In genomic region chr20:37651932-37652331, GRCh38 we compare ENCODE assay signal across 9 cellular contexts. TPM values are rescaled to one million over a fixed set of nuclear protein-coding genes. Genes with fewer than 3 reads are reported as not detected.
DNase-seq lines count a peak whose midpoint lies in the region; ATAC-seq lines count a peak whose summit lies in the region.
"Had no signal": no experiment of that assay in that cellular context is flagged by ENCODE, and none has a peak within 500 bp of the region (broad histone marks: within the 10 kb centered on the region; RNA-seq: fewer than 3 reads in every experiment).

No MANE protein-coding gene starts in this region.

- DNase-seq in NCI-H82 (lab: John Stamatoyannopoulos, UW) (peak; percentile 59), NCI-H82 treated with DMSO at 0.1 percent for 48 hours (lab: John Stamatoyannopoulos, UW; ENCODE audit: unreplicated experiment) (no peak), NCI-H1092 treated with DMSO at 0.1 percent for 48 hours (lab: John Stamatoyannopoulos, UW) (peak; percentile 70), iPS DF 4.7 (ENCODE audit: extremely low read depth, low spot score) (peak; percentile 28)
- DNase-seq in stimulated activated CD8-positive, alpha-beta memory T cell treated with anti-CD3 and anti-CD28 coated beads, Interleukin-4, amount 100 ng/mL, for 24 hours (ENCODE audit: low read depth) = peak; percentile 24

- H3K9me3 Mint-ChIP-seq in activated T-helper 17 cell treated with anti-CD3 and anti-CD28 coated beads, Interleukin-2, amount 50 U/mL, for 72 hours = no peaks in the 10 kb centered on the region
- H3K9me3 Mint-ChIP-seq: CD8-positive, alpha-beta memory T cell had no signal

- ATAC-seq in activated T-helper 17 cell treated with anti-CD3 and anti-CD28 coated beads, Interleukin-2, amount 50 U/mL, for 72 hours (replicated peaks) = peak; percentile 74
- no peak for ATAC-seq in HG03342 (IDR thresholded peaks at IDR 0.05; ENCODE audit: unreplicated experiment)
- ATAC-seq in HG02763 (IDR thresholded peaks at IDR 0.05; ENCODE audit: unreplicated experiment) = no peak

- no peaks in the 10 kb centered on the region for H3K4me1 Mint-ChIP-seq in activated T-helper 17 cell treated with anti-CD3 and anti-CD28 coated beads, Interleukin-2, amount 50 U/mL, for 72 hours
- H3K4me1 Mint-ChIP-seq: CD8-positive, alpha-beta memory T cell had no signal

- H3K36me3 Mint-ChIP-seq in activated T-helper 17 cell treated with anti-CD3 and anti-CD28 coated beads, Interleukin-2, amount 50 U/mL, for 72 hours (ENCODE audit: low read depth) = no peaks in the 10 kb centered on the region
- H3K36me3 Mint-ChIP-seq: CD8-positive, alpha-beta memory T cell had no signal

- no peak overlapping the region for H3K27ac Mint-ChIP-seq in activated T-helper 17 cell treated with anti-CD3 and anti-CD28 coated beads, Interleukin-2, amount 50 U/mL, for 72 hours

- no peak overlapping the region for H3K4me3 Mint-ChIP-seq in activated T-helper 17 cell treated with anti-CD3 and anti-CD28 coated beads, Interleukin-2, amount 50 U/mL, for 72 hours
- H3K4me3 Mint-ChIP-seq: CD8-positive, alpha-beta memory T cell had no signal

- peaks cover 32% of the 10 kb centered on the region for H3K27me3 Mint-ChIP-seq in activated T-helper 17 cell treated with anti-CD3 and anti-CD28 coated beads, Interleukin-2, amount 50 U/mL, for 72 hours

RNA-seq across cellular contexts. Expression of gene CTNNBL1, which starts 41.9 kb away (rescaled TPM):
- 10 to 100 TPM; 59.0 to 91.3 TPM for total RNA-seq in activated T-helper 17 cell treated with anti-CD3 and anti-CD28 coated beads, Interleukin-2, amount 50 U/mL, for 72 hours
